1 cellular context compared by ENCODE assay signal in genomic region chr11:36008576-36008975, GRCh38.
TF ChIP-seq lines count a peak whose summit lies in the region.

No MANE protein-coding gene starts in this region.

TF ChIP-seq in WTC11, 78 proteins besides CTCF, POLR2A, EP300 and RAD21 (continued from another document):
- TF ChIP-seq, protein P1, sequence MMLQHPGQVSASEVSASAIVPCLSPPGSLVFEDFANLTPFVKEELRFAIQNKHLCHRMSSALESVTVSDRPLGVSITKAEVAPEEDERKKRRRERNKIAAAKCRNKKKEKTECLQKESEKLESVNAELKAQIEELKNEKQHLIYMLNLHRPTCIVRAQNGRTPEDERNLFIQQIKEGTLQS (CRISPR knock-in tag; conservative IDR thresholded peaks at IDR 0.05), result no peak
- TF ChIP-seq SP1 (CRISPR knock-in tag; conservative IDR thresholded peaks at IDR 0.05) (no peak), NR1H2 (CRISPR knock-in tag; IDR thresholded peaks at IDR 0.05) (no peak), SOX15 (CRISPR knock-in tag; IDR thresholded peaks at IDR 0.05) (no peak), USF1 (CRISPR knock-in tag; IDR thresholded peaks at IDR 0.05) (no peak)
- TF ChIP-seq, protein P2, sequence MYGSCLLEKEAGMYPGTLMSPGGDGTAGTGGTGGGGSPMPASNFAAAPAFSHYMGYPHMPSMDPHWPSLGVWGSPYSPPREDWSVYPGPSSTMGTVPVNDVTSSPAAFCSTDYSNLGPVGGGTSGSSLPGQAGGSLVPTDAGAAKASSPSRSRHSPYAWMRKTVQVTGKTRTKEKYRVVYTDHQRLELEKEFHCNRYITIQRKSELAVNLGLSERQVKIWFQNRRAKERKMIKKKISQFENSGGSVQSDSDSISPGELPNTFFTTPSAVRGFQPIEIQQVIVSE (CRISPR knock-in tag; IDR thresholded peaks at IDR 0.05; ENCODE audit: borderline replicate concordance), result no peak
